In the genomic region with DNA sequence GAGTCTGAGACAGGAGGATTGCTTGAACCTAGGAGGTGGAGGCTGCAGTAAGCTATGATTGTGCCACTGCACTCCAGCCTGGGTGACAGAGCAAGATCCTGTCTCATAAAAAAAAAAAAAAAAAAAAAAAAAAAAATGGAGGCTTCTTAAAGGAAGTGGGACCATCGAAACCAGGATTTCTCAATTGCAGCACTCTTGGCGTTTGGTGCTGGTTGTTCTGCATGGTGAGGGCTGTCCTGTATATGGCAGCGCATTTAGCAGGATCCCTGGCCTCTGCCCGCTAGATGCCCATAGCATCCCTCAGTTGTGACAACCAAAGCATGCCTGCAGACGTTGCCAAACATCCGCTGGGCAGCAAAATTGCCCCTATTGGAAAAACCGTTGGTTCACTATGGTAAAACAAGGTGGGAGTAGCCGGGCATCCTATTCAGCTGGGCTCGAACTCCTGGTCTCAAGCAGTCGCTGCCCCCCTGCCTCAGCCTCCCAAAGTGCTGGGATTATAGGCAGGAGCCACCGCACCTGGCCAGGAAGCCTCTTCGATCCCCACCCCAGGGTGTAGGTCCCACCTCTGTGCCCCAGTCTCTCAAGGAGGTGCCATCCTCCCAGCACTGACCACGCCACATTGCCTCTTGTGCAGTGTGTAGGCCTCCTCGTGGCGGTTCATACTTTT, we compare ENCODE assay signal across 26 cellular contexts. TPM values are rescaled to one million over a fixed set of nuclear protein-coding genes. Genes with fewer than 3 reads are reported as not detected.
A peak's percentile ranks its signal among the peaks of the same experiment; 100 is the strongest.
DNase-seq lines count a peak whose midpoint lies in the region; ATAC-seq, FAIRE-seq and TF ChIP-seq lines count a peak whose summit lies in the region.
"Had no signal": no experiment of that assay in that cellular context is flagged by ENCODE, and none has a peak within 500 bp of the region (broad histone marks: within the 10 kb centered on the region; RNA-seq: fewer than 3 reads in every experiment).

No MANE protein-coding gene starts in this region.

- no peaks in the 10 kb centered on the region for H3K9me3 ChIP-seq in aorta (ENCODE audit: control insufficient read depth, low read length)
- H3K9me3 ChIP-seq: BE2C had no signal

- H3K27ac Mint-ChIP-seq in activated T-cell treated with anti-CD3 and anti-CD28 coated beads, Interleukin-2, amount 50 U/mL, for 24 hours, result peak overlapping the region; percentile 11
- no peak overlapping the region for H3K27ac Mint-ChIP-seq in chondrocyte (ENCODE audit: unreplicated experiment)
- H3K27ac Mint-ChIP-seq: CD4-positive, alpha-beta T cell; GM23338 had no signal

- DNase-seq in activated T-cell treated with anti-CD3 and anti-CD28 coated beads, Interleukin-2, amount 50 U/mL, for 24 hours, result no peak
- DNase-seq in activated T-cell treated with anti-CD3 and anti-CD28 coated beads, Interleukin-2, amount 50 U/mL, for 4 hours, result no peak
- peak; percentile 30 to 72 for DNase-seq in NOMO-1 (lab: John Stamatoyannopoulos, UW; ENCODE audit: unreplicated experiment in 2 of 2)
- peak; percentile 48 for DNase-seq in chondrocyte (ENCODE audit: low spot score)
- DNase-seq in aorta, result peak; percentile 18 to 35
- no peak for DNase-seq in erythroblast (lab: John Stamatoyannopoulos, UW)
- DNase-seq in GM20000 (ENCODE audit: low spot score), result no peak
- DNase-seq in GM12891 (ENCODE audit: insufficient read length, low spot score), result no peak
- DNase-seq: 8988T; BE2C; CD4-positive, alpha-beta T cell; DMS153; GF-D8; HCEC 1CT; KBM-7; NCI-H1417 treated with DMSO at 0.1 percent for 48 hours; NCI-H187 treated with DMSO at 0.1 percent for 48 hours; NCI-H226; NCI-H524; NCI-H82 had no signal

- no peak for TF ChIP-seq POLR2A in erythroblast (IDR thresholded peaks at IDR 0.05; ENCODE audit: low read length)
- TF ChIP-seq POLR2A in GM12891 (IDR thresholded peaks at IDR 0.05; ENCODE audit: low read depth, low read length), result no peak

- H3K27ac ChIP-seq in aorta (ENCODE audit: low read depth in 1 of 2, low read length in 2 of 2), result no peak overlapping the region
- H3K27ac ChIP-seq: SK-N-MC had no signal

- peaks cover 4 to 7% of the 10 kb centered on the region in 2 donors for H3K36me3 ChIP-seq in aorta (ENCODE audit: control insufficient read depth in 1 of 2, insufficient read depth in 2 of 2, low read length in 1 of 2)

- intact Hi-C loops in aorta (cut with DNase I), result no loop called here

- FAIRE-seq in GM12891 (lab: Jason Lieb, UNC), result no peak
- FAIRE-seq: GM19239 had no signal

- no peaks in the 10 kb centered on the region for H3K27me3 ChIP-seq in aorta (ENCODE audit: control insufficient read depth in 1 of 2, insufficient read depth in 2 of 2, low read length in 1 of 2)
- H3K27me3 ChIP-seq: BE2C had no signal

- peaks cover 85% of the 10 kb centered on the region for H3K36me3 Mint-ChIP-seq in activated T-cell treated with anti-CD3 and anti-CD28 coated beads, Interleukin-2, amount 50 U/mL, for 24 hours (ENCODE audit: low read depth)
- peaks cover 20% of the 10 kb centered on the region for H3K36me3 Mint-ChIP-seq in activated T-cell treated with anti-CD3 and anti-CD28 coated beads, Interleukin-2, amount 50 U/mL, for 4 hours (ENCODE audit: insufficient read depth)
- peaks cover 14% of the 10 kb centered on the region for H3K36me3 Mint-ChIP-seq in chondrocyte (ENCODE audit: low read depth)

- TF ChIP-seq CTCF in chondrocyte (IDR thresholded peaks at IDR 0.05) (no peak), GM20000 (IDR thresholded peaks at IDR 0.05; ENCODE audit: extremely low read depth, missing control alignments) (no peak)

- H3K4me1 Mint-ChIP-seq in activated T-cell treated with anti-CD3 and anti-CD28 coated beads, Interleukin-2, amount 50 U/mL, for 24 hours (ENCODE audit: low read depth), result peaks cover 9% of the 10 kb centered on the region
- H3K4me1 Mint-ChIP-seq in activated T-cell treated with anti-CD3 and anti-CD28 coated beads, Interleukin-2, amount 50 U/mL, for 4 hours (ENCODE audit: low read depth), result peaks cover 2% of the 10 kb centered on the region
- H3K4me1 Mint-ChIP-seq in chondrocyte (ENCODE audit: low read depth), result no peaks in the 10 kb centered on the region
- H3K4me1 Mint-ChIP-seq: GM23338 had no signal

- no peaks in the 10 kb centered on the region for H3K27me3 Mint-ChIP-seq in activated T-cell treated with anti-CD3 and anti-CD28 coated beads, Interleukin-2, amount 50 U/mL, for 24 hours
- H3K27me3 Mint-ChIP-seq in activated T-cell treated with anti-CD3 and anti-CD28 coated beads, Interleukin-2, amount 50 U/mL, for 4 hours (ENCODE audit: low read depth), result no peaks in the 10 kb centered on the region
- no peaks in the 10 kb centered on the region for H3K27me3 Mint-ChIP-seq in chondrocyte (ENCODE audit: low read depth)
- H3K27me3 Mint-ChIP-seq: CD4-positive, alpha-beta T cell had no signal

- ATAC-seq in activated T-cell treated with anti-CD3 and anti-CD28 coated beads, Interleukin-2, amount 50 U/mL, for 4 hours, result no peak
- no peak for ATAC-seq in aorta (ENCODE audit: low FRiP score)
- ATAC-seq: GM23338, Panc1 had no signal

- H3K4me3 Mint-ChIP-seq in activated T-cell treated with anti-CD3 and anti-CD28 coated beads, Interleukin-2, amount 50 U/mL, for 24 hours, result no peak overlapping the region
- no peak overlapping the region for H3K4me3 Mint-ChIP-seq in activated T-cell treated with anti-CD3 and anti-CD28 coated beads, Interleukin-2, amount 50 U/mL, for 4 hours
- no peak overlapping the region for H3K4me3 Mint-ChIP-seq in chondrocyte (ENCODE audit: unreplicated experiment)
- H3K4me3 Mint-ChIP-seq: CD4-positive, alpha-beta T cell; GM23338 had no signal

- H3K4me3 ChIP-seq in aorta (ENCODE audit: low read length in 2 of 2), result no peak overlapping the region
- H3K4me3 ChIP-seq: GM23338, SK-N-MC had no signal

- H3K4me1 ChIP-seq in aorta (ENCODE audit: control insufficient read depth in 1 of 2, insufficient read depth in 2 of 2, low read length in 2 of 2), result no peaks in the 10 kb centered on the region
- H3K4me1 ChIP-seq: BE2C had no signal

- H3K9me3 Mint-ChIP-seq in activated T-cell treated with anti-CD3 and anti-CD28 coated beads, Interleukin-2, amount 50 U/mL, for 24 hours, result no peaks in the 10 kb centered on the region
- H3K9me3 Mint-ChIP-seq in activated T-cell treated with anti-CD3 and anti-CD28 coated beads, Interleukin-2, amount 50 U/mL, for 4 hours, result no peaks in the 10 kb centered on the region
- no peaks in the 10 kb centered on the region for H3K9me3 Mint-ChIP-seq in chondrocyte (ENCODE audit: low read depth)
- H3K9me3 Mint-ChIP-seq: CD4-positive, alpha-beta T cell; GM23338 had no signal

- 95% methylated on average over 15 of the region's 15 CpGs for WGBS in aorta, 2 donors

TF ChIP-seq in GM12891, 5 proteins besides CTCF, POLR2A, EP300 and RAD21:
- TF ChIP-seq PAX5 (IDR thresholded peaks at IDR 0.05; ENCODE audit: insufficient read depth, low read length, severe bottlenecking) (no peak), SPI1 (IDR thresholded peaks at IDR 0.05; ENCODE audit: low read depth, low read length) (no peak), POU2F2 (IDR thresholded peaks at IDR 0.05; ENCODE audit: low read depth, low read length) (no peak), POLR2AphosphoS5 (IDR thresholded peaks at IDR 0.05; ENCODE audit: low read depth, low read length) (no peak), TAF1 (IDR thresholded peaks at IDR 0.05; ENCODE audit: low read depth, low read length) (no peak)

RNA-seq across cellular contexts. Expression of a gene that starts 6.5 kb away (rescaled TPM):
- total RNA-seq in activated T-cell treated with anti-CD3 and anti-CD28 coated beads, Interleukin-2, amount 50 U/mL, for 4 hours, result not detected
- total RNA-seq in chondrocyte, result 0.45 TPM in 1 of 3 replicates, not detected in the others
- total RNA-seq in aorta, result under 1 TPM in 1 of 2 donors, not detected in 1; 0.29 TPM
- polyA plus RNA-seq in aorta, result under 1 TPM in 1 of 2 donors, not detected in 1; 0.18 TPM
- not detected for polyA plus RNA-seq in GM12891 (2012; ENCODE audit: low read depth, missing spikeins)
- total RNA-seq: CD4-positive, alpha-beta T cell; Daoy had no signal
- polyA plus RNA-seq: AG04450 had no signal

RNA-seq across cellular contexts. Expression of a gene that starts 13.2 kb away (rescaled TPM):
- total RNA-seq in activated T-cell treated with anti-CD3 and anti-CD28 coated beads, Interleukin-2, amount 50 U/mL, for 4 hours, result 10 to 100 TPM; 25.9 to 26.0 (median 25.9) TPM
- total RNA-seq in chondrocyte (28.0 to 31.7 TPM (median 29.3 TPM) in 3 replicates), aorta (10 to 100 TPM; 15.6 to 27.2 TPM)
- polyA plus RNA-seq in aorta, result 10 to 100 TPM; 19.5 to 48.7 TPM
- 12.8 TPM for polyA plus RNA-seq in GM12891 (2012; ENCODE audit: low read depth, missing spikeins)

RNA-seq across cellular contexts. Expression of a gene that starts 15.8 kb away (rescaled TPM):
- 1 to 10 TPM; 2.3 to 3.0 (median 2.7) TPM for total RNA-seq in activated T-cell treated with anti-CD3 and anti-CD28 coated beads, Interleukin-2, amount 50 U/mL, for 4 hours
- 0.07 TPM in 1 of 3 replicates, not detected in the others for total RNA-seq in chondrocyte
- 1 to 10 TPM; 2.5 to 3.1 TPM for total RNA-seq in aorta
- polyA plus RNA-seq in aorta, result 1 to 10 TPM; 1.1 to 2.6 TPM
- polyA plus RNA-seq in GM12891 (2012; ENCODE audit: low read depth, missing spikeins), result 4.3 TPM
- polyA plus RNA-seq: AG04450, GM23338 had no signal

RNA-seq across cellular contexts. Expression of a gene that starts 28.0 kb away (rescaled TPM):
- total RNA-seq in activated T-cell treated with anti-CD3 and anti-CD28 coated beads, Interleukin-2, amount 50 U/mL, for 4 hours, result under 1 TPM in 2 of 3 donors, not detected in 1; 0.21 to 0.41 TPM
- total RNA-seq in chondrocyte (not detected in 3 replicates), aorta (under 1 TPM in 1 of 2 donors, not detected in 1; 0.54 TPM)
- under 1 TPM in 1 of 2 donors, not detected in 1; 0.54 TPM for polyA plus RNA-seq in aorta
- polyA plus RNA-seq in GM12891 (2012; ENCODE audit: low read depth, missing spikeins), result 0.09 TPM
- total RNA-seq: CD4-positive, alpha-beta T cell; Daoy; GM23338 had no signal
- polyA plus RNA-seq: AG04450, GM23338 had no signal

Comparison
In these comparisons a context has a peak if more than half of its experiments do, and no peak if none do; other contexts are left out.
1. DNase-seq: peak in NOMO-1 (2 of 2), chondrocyte (single experiment) and aorta (2 of 2); none in activated T-cell treated with anti-CD3 and anti-CD28 coated beads, Interleukin-2, amount 50 U/mL, for 24 hours (single experiment), activated T-cell treated with anti-CD3 and anti-CD28 coated beads, Interleukin-2, amount 50 U/mL, for 4 hours (single experiment), erythroblast (0 of 2), GM20000 (single experiment) and GM12891 (single experiment).